Comparison of ENCODE assay signal across 21 cellular contexts in the genomic region with DNA sequence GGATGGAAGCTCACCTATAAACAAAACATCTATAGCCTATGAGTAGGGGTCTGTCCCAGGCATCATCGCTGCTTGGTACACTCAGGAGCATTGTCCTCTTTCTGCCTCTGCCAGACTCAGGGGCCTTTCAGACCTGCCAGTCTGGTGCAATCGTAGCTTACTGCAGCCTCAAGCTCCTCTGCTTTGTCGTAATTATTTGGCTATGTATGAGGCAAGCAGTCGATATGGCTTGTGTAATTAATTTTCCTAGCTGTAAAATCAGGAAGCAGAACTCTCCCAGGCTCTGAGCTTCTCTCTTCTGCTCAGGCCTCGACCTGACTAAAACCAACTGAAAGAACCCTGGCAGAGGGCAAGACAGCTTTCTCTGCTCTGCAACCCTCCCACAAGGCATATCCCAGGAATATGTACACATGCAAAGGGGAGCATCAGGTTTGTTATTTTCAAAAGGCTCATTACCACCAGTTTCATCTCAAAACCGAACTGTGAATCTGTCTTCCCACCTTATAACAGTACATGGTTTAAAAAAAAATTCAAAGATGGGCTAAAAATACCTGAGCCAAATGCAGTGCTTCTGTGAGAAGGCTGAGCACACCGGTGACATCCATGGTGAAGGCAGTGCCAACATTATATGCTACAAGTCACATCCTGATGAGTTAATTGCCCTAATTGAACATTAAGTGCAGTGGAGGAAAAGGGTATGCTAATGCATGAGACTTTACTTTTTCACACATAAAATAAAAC.
DNase-seq lines count a peak whose midpoint lies in the region.
"Had no signal": no experiment of that assay in that cellular context is flagged by ENCODE, and none has a peak within 500 bp of the region (broad histone marks: within the 10 kb centered on the region; RNA-seq: fewer than 3 reads in every experiment).

No MANE protein-coding gene starts in this region.

- DNase-seq in NCI-H1105 treated with DMSO at 0.1 percent for 48 hours (lab: John Stamatoyannopoulos, UW) (peak; percentile 2), NCI-H1105 (lab: John Stamatoyannopoulos, UW) (no peak), SIG-M5 (lab: John Stamatoyannopoulos, UW) (peak; percentile 4), head of caudate nucleus (peak in 22 of 42 donors; percentile 15 to 72 (median 44)), DMS114 treated with DMSO at 0.1 percent for 48 hours (lab: John Stamatoyannopoulos, UW; ENCODE audit: unreplicated experiment) (no peak), SK-N-DZ (ENCODE audit: low spot score) (no peak), NCI-H1092 (lab: John Stamatoyannopoulos, UW) (no peak), NCI-H2107 treated with DMSO at 0.1 percent for 48 hours (lab: John Stamatoyannopoulos, UW; ENCODE audit: unreplicated experiment) (no peak)
- DNase-seq: 8988T; activated CD4-positive, alpha-beta T cell treated with anti-CD3 and anti-CD28 coated beads for 36 hours; activated effector memory CD4-positive, alpha-beta T cell treated with anti-CD3 and anti-CD28 coated beads, Interleukin-2, amount 50 U/mL, for 16 hours; activated naive CD8-positive, alpha-beta T cell treated with anti-CD3 and anti-CD28 coated beads, Interleukin-2, amount 10 ng/mL, durations not matched to agents 7 days and 5 days; CD4-positive, alpha-beta T cell; DMS153; gastrocnemius medialis; immature natural killer cell; mesenchymal stem cell; NCI-H510A; stimulated activated CD4-positive, alpha-beta T cell treated with anti-CD3 and anti-CD28 coated beads, Interleukin-12 subunit alpha, Interleukin-12 subunit beta, amount 100 ng/mL, for 4 hours; stimulated activated CD4-positive, alpha-beta T cell treated with anti-CD3 and anti-CD28 coated beads, Interleukin-4, amount 100 ng/mL, for 1 hour; T-helper 17 cell had no signal

- intact Hi-C loops in head of caudate nucleus (cut with DNase I): loop anchor here (10.0 kb wide), 1 partner anchor 402 kb away; no protein-coding TSS in a partner anchor

Comparison
In these comparisons a context has a peak if more than half of its experiments do, and no peak if none do; other contexts are left out.
1. DNase-seq: peak in NCI-H1105 treated with DMSO at 0.1 percent for 48 hours (single experiment), SIG-M5 (single experiment) and head of caudate nucleus (22 of 42); none in NCI-H1105 (single experiment), DMS114 treated with DMSO at 0.1 percent for 48 hours (single experiment), SK-N-DZ (single experiment), NCI-H1092 (single experiment) and NCI-H2107 treated with DMSO at 0.1 percent for 48 hours (single experiment).